ENCODE assay signal across 8 cellular contexts in genomic region chr1:180501865-180502360, GRCh38. TPM values are rescaled to one million over a fixed set of nuclear protein-coding genes. Genes with fewer than 3 reads are reported as not detected.
A peak's percentile ranks its signal among the peaks of the same experiment; 100 is the strongest.
DNase-seq lines count a peak whose midpoint lies in the region; ATAC-seq and TF ChIP-seq lines count a peak whose summit lies in the region.

No MANE protein-coding gene starts in this region.

- WGBS in heart left ventricle, 4 donors, result 0 to 2% (median 1%) methylated on average over 12 to 18 of the region's 18 CpGs
- WGBS in right lobe of liver (ENCODE audit: insufficient coverage, low coverage, low lambda C conversion rate, missing lambda C conversion rate), result 0% methylated on average over 2 of the region's 18 CpGs
- WGBS in upper lobe of left lung, 2 donors, result 1% methylated on average over 6 to 18 of the region's 18 CpGs

- H3K4me3 ChIP-seq in heart left ventricle, result peak overlapping the region; percentile 75 to 95 (median 90)
- H3K4me3 ChIP-seq in right lobe of liver, result peak overlapping the region; percentile 76 to 90 (median 90)
- peak overlapping the region; percentile 47 to 91 (median 80) for H3K4me3 ChIP-seq in upper lobe of left lung

- ATAC-seq in heart left ventricle (peak in 1 of 4 donors; percentile 28), HG02759 (IDR thresholded peaks at IDR 0.05; ENCODE audit: unreplicated experiment) (peak; percentile 34), right lobe of liver (no peak), upper lobe of left lung (ENCODE audit: low FRiP score in 2 of 2) (peak in 1 of 2 donors; percentile 83)

- TF ChIP-seq CTCF in heart left ventricle (IDR thresholded peaks at IDR 0.05) (no peak), right lobe of liver (IDR thresholded peaks at IDR 0.05) (no peak), upper lobe of left lung (IDR thresholded peaks at IDR 0.05) (peak in 1 of 6 experiments; percentile 1)

- no peaks in the 10 kb centered on the region for H3K9me3 ChIP-seq in heart left ventricle
- H3K9me3 ChIP-seq in right lobe of liver, result no peaks in the 10 kb centered on the region
- H3K9me3 ChIP-seq in upper lobe of left lung, result no peaks in the 10 kb centered on the region

- intact Hi-C loops in heart left ventricle (cut with DNase I), result loop anchor here in 3 of 10 donors (5.0 to 10.0 kb wide), 4 partner anchors 523 to 663 kb away; partner anchors contain the start of genes MR1 (in 1 of the 3) and STX6 (in 1 of the 3)
- intact Hi-C loops in cardiac septum (cut with DNase I), result loop anchor here (5.0 kb wide), 1 partner anchor 655 kb away; no protein-coding TSS in a partner anchor
- intact Hi-C loops in right lobe of liver (cut with DNase I), result no loop called here

- TF ChIP-seq POLR2A in heart left ventricle (IDR thresholded peaks at IDR 0.05), result no peak
- no peak for TF ChIP-seq POLR2A in right lobe of liver (IDR thresholded peaks at IDR 0.05)
- no peak for TF ChIP-seq POLR2A in upper lobe of left lung (IDR thresholded peaks at IDR 0.05)

- H3K27me3 ChIP-seq in heart left ventricle, result no peaks in the 10 kb centered on the region
- H3K27me3 ChIP-seq in right lobe of liver, result no peaks in the 10 kb centered on the region
- no peaks in the 10 kb centered on the region for H3K27me3 ChIP-seq in upper lobe of left lung

- H3K36me3 ChIP-seq in heart left ventricle (peaks cover 0 to 10% (median 0%) of the 10 kb centered on the region in 9 donors), right lobe of liver (no peaks in the 10 kb centered on the region), upper lobe of left lung (no peaks in the 10 kb centered on the region)

- DNase-seq in heart left ventricle (no peak), cardiac septum (ENCODE audit: low spot score) (no peak), NCI-H187 treated with DMSO at 0.1 percent for 48 hours (lab: John Stamatoyannopoulos, UW) (peak; percentile 50), right lobe of liver (no peak), upper lobe of left lung (peak in 1 of 2 donors; percentile 73), ecto neural progenitor cell (ENCODE audit: low spot score) (no peak)

- peaks cover 0 to 32% (median 15%) of the 10 kb centered on the region in 12 donors for H3K4me1 ChIP-seq in heart left ventricle
- peaks cover 0 to 7% (median 2%) of the 10 kb centered on the region in 4 donors for H3K4me1 ChIP-seq in right lobe of liver
- peaks cover 13 to 26% (median 17%) of the 10 kb centered on the region in 4 donors for H3K4me1 ChIP-seq in upper lobe of left lung

- TF ChIP-seq EP300 in upper lobe of left lung (IDR thresholded peaks at IDR 0.05), result no peak

- H3K27ac ChIP-seq in heart left ventricle (peak overlapping the region; percentile 84 to 95 (median 92)), angular gyrus (ENCODE audit: low read depth, low read length) (peak overlapping the region; percentile 91), right lobe of liver (peak overlapping the region; percentile 80 to 91 (median 91)), upper lobe of left lung (peak overlapping the region; percentile 90 to 95 (median 92))

RNA-seq across cellular contexts. Expression of gene ACBD6, which starts 0.5 kb away (rescaled TPM):
- total RNA-seq in heart left ventricle (10 to 100 TPM; 18.6 to 24.6 (median 21.5) TPM), cardiac septum (19.0 TPM), right lobe of liver (10 to 100 TPM in 4 of 6 experiments, 1 to 10 TPM in 2; 9.5 to 18.9 (median 11.5) TPM), upper lobe of left lung (10 to 100 TPM; 24.9 to 72.3 (median 51.5) TPM)
- 10 to 100 TPM; 26.8 to 35.8 TPM for polyA plus RNA-seq in heart left ventricle

RNA-seq across cellular contexts. Expression of gene OVAAL, which starts 56.9 kb away (rescaled TPM):
- total RNA-seq in heart left ventricle (10 to 100 TPM in 1 of 9 donors, 1 to 10 TPM in 8; 1.5 to 13.9 (median 2.4) TPM), cardiac septum (6.3 TPM), right lobe of liver (not detected), upper lobe of left lung (not detected)
- polyA plus RNA-seq in heart left ventricle, result 10 to 100 TPM in 1 of 2 donors, 1 to 10 TPM in 1; 2.8 to 13.8 TPM
